Comparison of ENCODE assay signal across 8 cellular contexts in the genomic region with DNA sequence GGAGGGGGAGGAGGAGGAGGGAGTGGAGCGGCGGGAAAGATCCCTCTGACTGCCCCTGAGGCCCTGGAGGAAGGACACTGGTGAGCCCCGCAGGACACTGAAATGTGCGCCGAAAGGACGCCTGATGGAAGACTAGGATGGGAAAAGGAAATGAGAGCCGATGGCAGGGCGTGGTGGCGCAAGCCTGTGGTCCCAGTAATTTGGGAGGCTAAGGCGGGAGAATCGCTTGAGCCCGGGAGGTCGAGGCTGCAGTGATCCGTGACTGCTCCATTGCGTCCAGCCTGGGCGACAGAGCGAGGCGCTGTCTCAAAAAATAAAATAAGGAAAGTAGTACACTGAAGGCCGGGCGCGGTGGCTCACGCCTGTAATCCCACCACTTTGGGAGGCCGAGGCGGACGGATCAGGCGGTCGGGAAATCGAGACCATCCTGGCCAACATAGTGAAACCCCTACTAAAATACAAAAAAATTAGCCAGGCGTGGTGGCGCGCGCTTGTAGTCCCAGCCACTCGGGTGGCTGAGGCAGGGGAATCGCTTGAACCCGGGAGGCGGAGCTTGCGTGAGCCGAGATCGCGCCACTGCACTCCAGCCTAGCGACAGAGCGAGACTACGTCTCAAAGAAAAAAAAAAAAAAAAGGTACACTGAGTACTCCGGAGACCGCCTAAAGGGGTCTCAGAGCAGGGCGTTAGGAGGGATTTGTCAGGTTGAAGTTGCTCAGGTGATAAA. TPM values are rescaled to one million over a fixed set of nuclear protein-coding genes. Genes with fewer than 3 reads are reported as not detected.
DNase-seq lines count a peak whose midpoint lies in the region; ATAC-seq, FAIRE-seq and TF ChIP-seq lines count a peak whose summit lies in the region.

No MANE protein-coding gene starts in this region.

- 15 to 16% methylated on average over 35 to 38 of the region's 46 CpGs for WGBS in esophagus squamous epithelium, 2 donors

- peak overlapping the region; percentile 100 for H3K9ac ChIP-seq in MM.1S (ENCODE audit: low read length)

- H3K36me3 ChIP-seq in MM.1S (replicated peaks; ENCODE audit: insufficient read depth, low read length): no peaks in the 10 kb centered on the region
- no peaks in the 10 kb centered on the region for H3K36me3 ChIP-seq in esophagus squamous epithelium

- H3K4me3 Mint-ChIP-seq in osteocyte (ENCODE audit: unreplicated experiment): peak overlapping the region; percentile 95

- no peaks in the 10 kb centered on the region for H3K9me2 ChIP-seq in MM.1S (replicated peaks; ENCODE audit: insufficient read depth, low read length)

- TF ChIP-seq POLR2A in esophagus squamous epithelium (IDR thresholded peaks at IDR 0.05): no peak

- no peak for ATAC-seq in HG02973 (IDR thresholded peaks at IDR 0.05; ENCODE audit: unreplicated experiment)
- ATAC-seq in HG02884 (IDR thresholded peaks at IDR 0.05; ENCODE audit: unreplicated experiment): no peak

- peak; percentile 35 for DNase-seq in DMS53 treated with DMSO at 0.1 percent for 48 hours (lab: John Stamatoyannopoulos, UW; ENCODE audit: unreplicated experiment)
- peak; percentile 55 for DNase-seq in MM.1S
- peak; percentile 70 for DNase-seq in activated T-cell treated with anti-CD3 and anti-CD28 coated beads for 24 hours (ENCODE audit: low read depth)
- DNase-seq in esophagus squamous epithelium (lab: John Stamatoyannopoulos, UW): no peak
- no peak for DNase-seq in osteocyte (ENCODE audit: extremely low spot score, unreplicated experiment)
- peak; percentile 44 for DNase-seq in urothelium cell line (ENCODE audit: low spot score)

- H2AFZ ChIP-seq in MM.1S (ENCODE audit: low read length): peak overlapping the region; percentile 85

- H3K4me1 ChIP-seq in MM.1S (ENCODE audit: low read length) (peaks cover 3% of the 10 kb centered on the region; the same call in 1 of the 2 replicates), esophagus squamous epithelium (peaks cover 10 to 42% (median 16%) of the 10 kb centered on the region in 3 donors)

- peak overlapping the region; percentile 92 for H3K4me2 ChIP-seq in MM.1S (ENCODE audit: low read depth, low read length)

- peaks cover 27% of the 10 kb centered on the region for H3K4me1 Mint-ChIP-seq in osteocyte (ENCODE audit: unreplicated experiment)

- no peaks in the 10 kb centered on the region for H3K9me3 Mint-ChIP-seq in osteocyte (ENCODE audit: unreplicated experiment)

- H3F3A ChIP-seq in MM.1S (ENCODE audit: insufficient read depth, low read length): peaks cover 41% of the 10 kb centered on the region

- TF ChIP-seq CTCF in MM.1S (IDR thresholded peaks at IDR 0.05; ENCODE audit: low read length) (0 out of 2 replicates have a peak, but pooled peaks have one; percentile 4), esophagus squamous epithelium (IDR thresholded peaks at IDR 0.05) (no peak), osteocyte (IDR thresholded peaks at IDR 0.05) (no peak)

- H3K4me3 ChIP-seq in MM.1S (ENCODE audit: low read length): peak overlapping the region; percentile 91
- H3K4me3 ChIP-seq in esophagus squamous epithelium: peak overlapping the region; percentile 68 to 90 (median 86)

- FAIRE-seq in urothelium cell line (lab: Jason Lieb, UNC): no peak

- H4K20me1 ChIP-seq in MM.1S (ENCODE audit: insufficient read depth, low read length): peaks cover 6% of the 10 kb centered on the region; the same call in 1 of the 2 replicates

- no peaks in the 10 kb centered on the region for H3K27me3 ChIP-seq in MM.1S (replicated peaks; ENCODE audit: insufficient read depth, low read length)
- no peaks in the 10 kb centered on the region for H3K27me3 ChIP-seq in esophagus squamous epithelium

- H3K27ac ChIP-seq in MM.1S (ENCODE audit: low read length) (peak overlapping the region; percentile 100), esophagus squamous epithelium (peak overlapping the region; percentile 97 to 100 (median 99))

- peak overlapping the region; percentile 99 for H3K27ac Mint-ChIP-seq in osteocyte (ENCODE audit: unreplicated experiment)

- intact Hi-C loops in esophagus squamous epithelium (cut with DNase I): no loop called here

- H3K27me3 Mint-ChIP-seq in osteocyte (ENCODE audit: unreplicated experiment): no peaks in the 10 kb centered on the region

- H3K79me2 ChIP-seq in MM.1S (ENCODE audit: low read length): peaks cover 43% of the 10 kb centered on the region

- no peaks in the 10 kb centered on the region for H3K9me3 ChIP-seq in MM.1S (replicated peaks; ENCODE audit: insufficient read depth, low read length)
- H3K9me3 ChIP-seq in esophagus squamous epithelium: no peaks in the 10 kb centered on the region

- H3K36me3 Mint-ChIP-seq in osteocyte (ENCODE audit: unreplicated experiment): no peaks in the 10 kb centered on the region

RNA-seq across cellular contexts. Expression of a gene that starts 0.6 kb away (rescaled TPM):
- total RNA-seq in esophagus squamous epithelium (100 to 1,000 TPM; 154 to 229 (median 189) TPM), osteocyte (189 and 200 TPM in 2 replicates)

RNA-seq across cellular contexts. Expression of a gene that starts 27.4 kb away (rescaled TPM):
- total RNA-seq in esophagus squamous epithelium: 1 to 10 TPM; 1.7 to 4.6 (median 4.2) TPM
- 3.6 and 6.3 TPM in 2 replicates for total RNA-seq in osteocyte

RNA-seq across cellular contexts. Expression of a gene that starts 38.1 kb away (rescaled TPM):
- total RNA-seq in esophagus squamous epithelium (not detected), osteocyte (not detected in 2 replicates)

Comparison
In these comparisons a context has a peak if more than half of its experiments do, and no peak if none do; other contexts are left out.
1. DNase-seq: peak in DMS53 treated with DMSO at 0.1 percent for 48 hours (single experiment), MM.1S (single experiment), activated T-cell treated with anti-CD3 and anti-CD28 coated beads for 24 hours (single experiment) and urothelium cell line (single experiment); none in esophagus squamous epithelium (single experiment) and osteocyte (single experiment).